In genomic region chr2:113716291-113716690, GRCh38 we compare ENCODE assay signal across 1 cellular context.
TF ChIP-seq lines count a peak whose summit lies in the region.

No MANE protein-coding gene starts in this region.

TF ChIP-seq in IMR-90, 13 proteins besides CTCF, POLR2A, EP300 and RAD21 (continued from another document):
- peak; percentile 96 for TF ChIP-seq CEBPB (IDR thresholded peaks at IDR 0.05; ENCODE audit: low read depth, low read length)
